ENCODE assay signal across 24 cellular contexts in the genomic region with DNA sequence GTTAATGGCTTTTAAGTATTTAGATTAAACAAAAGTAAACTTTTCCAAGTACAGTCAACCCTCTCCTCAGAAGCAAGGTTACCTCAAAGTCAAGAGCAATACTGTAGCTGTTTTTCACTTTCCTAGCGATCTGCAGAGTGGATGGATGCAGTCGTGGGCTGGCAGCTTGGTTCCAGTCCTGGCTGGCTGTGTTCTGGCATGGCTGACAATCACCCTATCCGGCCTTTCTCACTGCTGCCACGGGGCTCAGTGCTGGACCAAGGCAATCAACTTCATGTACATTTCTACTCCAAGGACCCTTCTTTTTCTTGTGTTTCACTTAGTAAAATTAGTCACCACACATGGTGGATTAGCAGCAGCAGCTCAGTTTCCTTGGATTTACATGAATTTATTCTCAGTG.
"Had no signal": no experiment of that assay in that cellular context is flagged by ENCODE, and none has a peak within 500 bp of the region (broad histone marks: within the 10 kb centered on the region; RNA-seq: fewer than 3 reads in every experiment).

No MANE protein-coding gene starts in this region.

- H3K4me3 Mint-ChIP-seq: activated CD4-positive, alpha-beta T cell treated with anti-CD3 and anti-CD28 coated beads, Interleukin-2, amount 10 ng/mL, durations not matched to agents 7 days and 5 days; activated naive CD4-positive, alpha-beta T cell treated with anti-CD3 and anti-CD28 coated beads, Interleukin-2, amount 10 ng/mL, durations not matched to agents 7 days and 5 days; activated naive CD8-positive, alpha-beta T cell treated with anti-CD3 and anti-CD28 coated beads, Interleukin-2, amount 50 U/mL, for 24 hours; brain; memory B cell; naive B cell; neural crest cell had no signal

- H3K27me3 Mint-ChIP-seq: activated naive CD4-positive, alpha-beta T cell treated with anti-CD3 and anti-CD28 coated beads, Interleukin-2, amount 10 ng/mL, durations not matched to agents 7 days and 5 days; activated naive CD8-positive, alpha-beta T cell treated with anti-CD3 and anti-CD28 coated beads, Interleukin-2, amount 50 U/mL, for 24 hours had no signal

- H3K36me3 Mint-ChIP-seq: activated naive CD4-positive, alpha-beta T cell treated with anti-CD3 and anti-CD28 coated beads, Interleukin-2, amount 10 ng/mL, durations not matched to agents 7 days and 5 days; brain; memory B cell; naive B cell had no signal

- H3K27ac Mint-ChIP-seq: activated CD4-positive, alpha-beta T cell treated with anti-CD3 and anti-CD28 coated beads, Interleukin-2, amount 10 ng/mL, durations not matched to agents 7 days and 5 days; activated naive CD4-positive, alpha-beta T cell treated with anti-CD3 and anti-CD28 coated beads, Interleukin-2, amount 10 ng/mL, durations not matched to agents 7 days and 5 days; activated naive CD8-positive, alpha-beta T cell treated with anti-CD3 and anti-CD28 coated beads, Interleukin-2, amount 50 U/mL, for 24 hours; memory B cell; naive B cell had no signal

- H3K4me1 Mint-ChIP-seq: activated CD4-positive, alpha-beta T cell treated with anti-CD3 and anti-CD28 coated beads, Interleukin-2, amount 10 ng/mL, durations not matched to agents 7 days and 5 days; activated naive CD4-positive, alpha-beta T cell treated with anti-CD3 and anti-CD28 coated beads, Interleukin-2, amount 10 ng/mL, durations not matched to agents 7 days and 5 days; activated naive CD8-positive, alpha-beta T cell treated with anti-CD3 and anti-CD28 coated beads, Interleukin-2, amount 50 U/mL, for 24 hours; memory B cell; naive B cell; neural crest cell had no signal

- H3K4me1 ChIP-seq: colonic mucosa, left lung, pancreas had no signal

- H3K4me3 ChIP-seq: colonic mucosa, left lung, pancreas, right lobe of liver, tibial artery had no signal

- H3K9me3 ChIP-seq: colonic mucosa, left lung, pancreas, right lobe of liver, tibial artery had no signal

- H3K9me3 Mint-ChIP-seq: activated CD4-positive, alpha-beta T cell treated with anti-CD3 and anti-CD28 coated beads, Interleukin-2, amount 10 ng/mL, durations not matched to agents 7 days and 5 days; activated naive CD4-positive, alpha-beta T cell treated with anti-CD3 and anti-CD28 coated beads, Interleukin-2, amount 10 ng/mL, durations not matched to agents 7 days and 5 days; activated naive CD8-positive, alpha-beta T cell treated with anti-CD3 and anti-CD28 coated beads, Interleukin-2, amount 50 U/mL, for 24 hours; memory B cell; neural crest cell had no signal

- ATAC-seq: activated CD4-positive, CD25-positive, alpha-beta regulatory T cell treated with anti-CD3 and anti-CD28 coated beads, Interleukin-2, amount 50 U/mL, for 24 hours; activated naive CD8-positive, alpha-beta T cell treated with anti-CD3 and anti-CD28 coated beads, Interleukin-2, amount 50 U/mL, for 24 hours; left lung; pancreas; right lobe of liver; stimulated activated naive CD8-positive, alpha-beta T cell treated with anti-CD3 and anti-CD28 coated beads, Interleukin-15, Interleukin-2, amounts not matched to agents 100 U/mL and 50 U/mL, for 24 hours had no signal

- H3K27me3 ChIP-seq: colonic mucosa, left lung, right lobe of liver, tibial artery had no signal

- H3K27ac ChIP-seq: colonic mucosa, left lung, pancreas, right lobe of liver, tibial artery had no signal

- DNase-seq: activated CD4-positive, alpha-beta T cell treated with anti-CD3 and anti-CD28 coated beads, Interleukin-2, amount 10 ng/mL, durations not matched to agents 7 days and 5 days; activated CD8-positive, alpha-beta memory T cell treated with anti-CD3 and anti-CD28 coated beads for 24 hours; activated CD8-positive, alpha-beta memory T cell treated with anti-CD3 and anti-CD28 coated beads, Interleukin-2, amount 50 U/mL, for 48 hours; activated effector memory CD4-positive, alpha-beta T cell treated with Interleukin-2 at 50 U/mL for 16 hours; activated naive CD4-positive, alpha-beta T cell treated with anti-CD3 and anti-CD28 coated beads, Interleukin-2, amount 10 ng/mL, durations not matched to agents 7 days and 5 days; activated naive CD8-positive, alpha-beta T cell treated with anti-CD3 and anti-CD28 coated beads, Interleukin-2, amount 50 U/mL, for 24 hours; activated T-cell treated with anti-CD3 and anti-CD28 coated beads, Interleukin-2, amount 50 U/mL, for 48 hours; colonic mucosa; foreskin melanocyte; left lung; naive B cell; stimulated activated CD4-positive, alpha-beta T cell treated with anti-CD3 and anti-CD28 coated beads, Interleukin-12 subunit alpha, Interleukin-12 subunit beta, amount 100 ng/mL, for 4 hours; stimulated activated CD4-positive, alpha-beta T cell treated with anti-CD3 and anti-CD28 coated beads, Interleukin-1b, Interleukin-23, amount 100 ng/mL, for 48 hours; stimulated activated CD8-positive, alpha-beta memory T cell treated with anti-CD3 and anti-CD28 coated beads, Interleukin-4, amount 100 ng/mL, for 48 hours; stimulated activated naive CD8-positive, alpha-beta T cell treated with anti-CD3 and anti-CD28 coated beads, Interleukin-15, Interleukin-2, amounts not matched to agents 100 U/mL and 50 U/mL, for 24 hours; T-helper 1 cell; T-helper 9 cell; tibial artery had no signal

- H3K36me3 ChIP-seq: colonic mucosa, left lung, pancreas, right lobe of liver, tibial artery had no signal
